In the genomic region with DNA sequence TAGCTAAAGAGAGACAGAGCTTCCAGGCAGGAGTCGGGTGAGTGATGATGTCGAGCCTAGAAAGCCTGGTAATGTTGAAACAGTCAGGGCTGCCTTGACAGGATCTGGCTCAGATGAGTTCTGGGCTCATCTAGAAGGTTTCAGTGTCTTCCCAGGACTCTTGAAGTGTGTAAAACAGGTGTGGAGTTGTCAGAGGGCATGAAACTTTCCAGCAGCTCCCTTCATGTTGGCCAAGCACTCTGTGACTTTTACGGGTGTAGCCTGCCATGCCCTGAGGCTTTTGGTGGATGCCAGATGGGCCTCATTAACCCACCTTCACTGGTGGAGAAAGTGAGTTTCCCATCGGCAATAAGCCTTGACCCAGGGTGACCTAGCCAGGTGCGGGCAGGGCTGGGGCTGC, we compare ENCODE assay signal across 24 cellular contexts.
DNase-seq lines count a peak whose midpoint lies in the region; ATAC-seq and TF ChIP-seq lines count a peak whose summit lies in the region.
"Had no signal": no experiment of that assay in that cellular context is flagged by ENCODE, and none has a peak within 500 bp of the region (broad histone marks: within the 10 kb centered on the region; RNA-seq: fewer than 3 reads in every experiment).

No MANE protein-coding gene starts in this region.

- dilution Hi-C loops in mammary epithelial cell (cut with HindIII; ENCODE audit: low sequenced_read_pairs), result no loop called here

- H3K4me3 Mint-ChIP-seq in CD4-positive, alpha-beta memory T cell, result peak overlapping the region in 3 of 8 donors; percentile 30 to 56 (median 51)
- H3K4me3 Mint-ChIP-seq: activated CD4-positive, alpha-beta T cell treated with anti-CD3 and anti-CD28 coated beads, Interleukin-2, amount 10 ng/mL, durations not matched to agents 24 days and 14 days; immature natural killer cell; stimulated activated naive CD8-positive, alpha-beta T cell treated with anti-CD3 and anti-CD28 coated beads, Interleukin-15, Interleukin-2, amounts not matched to agents 100 ng/mL and 50 ng/mL, for 24 hours had no signal

- ATAC-seq in psoas muscle, result peak; percentile 20 to 63 (median 44)
- no peak for ATAC-seq in HG03196 (IDR thresholded peaks at IDR 0.05; ENCODE audit: unreplicated experiment)
- no peak for ATAC-seq in HG03135 (IDR thresholded peaks at IDR 0.05; ENCODE audit: unreplicated experiment)
- ATAC-seq: body of pancreas, right lobe of liver had no signal

- TF ChIP-seq CTCF in HEK293 (tag by site-specific recombination; IDR thresholded peaks at IDR 0.05) (no peak), mammary epithelial cell (conservative IDR thresholded peaks at IDR 0.05 in 1 of 2, IDR thresholded peaks at IDR 0.05 in 1 of 2; ENCODE audit: extremely low read depth in 1 of 2, insufficient read depth in 1 of 2, low read depth in 1 of 2, low read length in 2 of 2) (no peak), psoas muscle (IDR thresholded peaks at IDR 0.05) (no peak)

- no peak overlapping the region for H3K4me2 ChIP-seq in mammary epithelial cell (ENCODE audit: insufficient read depth, low read depth, low read length)
- H3K4me2 ChIP-seq: KMS-11 had no signal

- no TSS peak for BruUV-seq in mammary epithelial cell (replicated peaks; lab: Mats Ljungman, UMichigan)

- POLR2A ChIA-PET in CD4-positive, alpha-beta memory T cell (lab: Charles Lee; ENCODE audit: partially characterized antibody), result interaction anchor here (0.6 to 5.0 kb wide), 9 partner anchors 10 to 117 kb away, joined by 3 to 91 read pairs (median 6); partner anchors contain the start of gene PDCD4
- POLR2A ChIA-PET in HEK293 (lab: Yijun Ruan, JAX), result no interaction called here

- H3K27ac ChIP-seq in CD4-positive, alpha-beta memory T cell (ENCODE audit: low read depth, low read length), result no peak overlapping the region
- H3K27ac ChIP-seq in HEK293 (ENCODE audit: extremely low read depth, low read depth, low read length) (no peak overlapping the region), mammary epithelial cell (ENCODE audit: insufficient read depth, low read depth, low read length) (no peak overlapping the region), psoas muscle (no peak overlapping the region)
- H3K27ac ChIP-seq: KMS-11, ovary, right lobe of liver, tibial artery had no signal

- WGBS in mammary epithelial cell (ENCODE audit: low coverage, missing lambda C conversion rate), result 48% methylated on average over 5 of the region's 5 CpGs
- WGBS in psoas muscle, 3 donors, result 31 to 62% (median 37%) methylated on average over 5 of the region's 5 CpGs

- peaks cover 0 to 2% (median 0%) of the 10 kb centered on the region in 8 donors for H3K9me3 Mint-ChIP-seq in CD4-positive, alpha-beta memory T cell
- H3K9me3 Mint-ChIP-seq: activated CD4-positive, alpha-beta T cell treated with anti-CD3 and anti-CD28 coated beads, Interleukin-2, amount 10 ng/mL, durations not matched to agents 24 days and 14 days; immature natural killer cell; naive B cell; stimulated activated naive CD8-positive, alpha-beta T cell treated with anti-CD3 and anti-CD28 coated beads, Interleukin-15, Interleukin-2, amounts not matched to agents 100 ng/mL and 50 ng/mL, for 24 hours had no signal

- in situ Hi-C loops in mammary epithelial cell (cut with MboI; ENCODE audit: low sequenced_read_pairs in 2 of 2), result no loop called here

- H3K27me3 Mint-ChIP-seq in CD4-positive, alpha-beta memory T cell, result no peaks in the 10 kb centered on the region
- H3K27me3 Mint-ChIP-seq: activated CD4-positive, alpha-beta T cell treated with anti-CD3 and anti-CD28 coated beads, Interleukin-2, amount 10 ng/mL, durations not matched to agents 24 days and 14 days; stimulated activated naive CD8-positive, alpha-beta T cell treated with anti-CD3 and anti-CD28 coated beads, Interleukin-15, Interleukin-2, amounts not matched to agents 100 ng/mL and 50 ng/mL, for 24 hours had no signal

- no peaks in the 10 kb centered on the region for H3K27me3 ChIP-seq in CD4-positive, alpha-beta memory T cell (ENCODE audit: insufficient read depth, low read length)
- H3K27me3 ChIP-seq in mammary epithelial cell (ENCODE audit: insufficient read depth, low read length), result no peaks in the 10 kb centered on the region
- H3K27me3 ChIP-seq in psoas muscle (ENCODE audit: insufficient read depth in 3 of 3, low read length in 2 of 3), result no peaks in the 10 kb centered on the region
- H3K27me3 ChIP-seq: body of pancreas, ovary, Peyer's patch, right lobe of liver, tibial artery had no signal

- H3K9me3 ChIP-seq in CD4-positive, alpha-beta memory T cell (ENCODE audit: control insufficient read depth in 1 of 2, low read length in 2 of 2), result no peaks in the 10 kb centered on the region
- H3K9me3 ChIP-seq in HEK293 (ENCODE audit: control insufficient read depth, insufficient read depth, low read depth, low read length) (no peaks in the 10 kb centered on the region), mammary epithelial cell (replicated peaks; ENCODE audit: insufficient read depth, low read length) (no peaks in the 10 kb centered on the region), psoas muscle (no peaks in the 10 kb centered on the region)
- H3K9me3 ChIP-seq: body of pancreas, ovary, Peyer's patch, right lobe of liver, tibial artery had no signal

- no peaks in the 10 kb centered on the region for H4K20me1 ChIP-seq in mammary epithelial cell (ENCODE audit: insufficient read depth, low read length)

- intact Hi-C loops in CD4-positive, alpha-beta memory T cell (cut with micrococcal nuclease), result no loop called here
- intact Hi-C loops in mammary epithelial cell (cut with micrococcal nuclease) (no loop called here), psoas muscle (cut with DNase I) (loop anchor here in 1 of 2 donors (2.0 kb wide), 1 partner anchor 88 kb away; no protein-coding TSS in a partner anchor)

- H3K4me1 Mint-ChIP-seq in CD4-positive, alpha-beta memory T cell, result peaks cover 30 to 52% (median 44%) of the 10 kb centered on the region in 4 donors

- no peak for DNase-seq in CD4-positive, alpha-beta memory T cell
- DNase-seq in mammary epithelial cell (no peak), psoas muscle (no peak), NCI-H2029 (lab: John Stamatoyannopoulos, UW) (no peak)
- DNase-seq: activated CD4-positive, alpha-beta T cell treated with anti-CD3 and anti-CD28 coated beads, Interleukin-2, amount 10 ng/mL, durations not matched to agents 24 days and 14 days; activated CD8-positive, alpha-beta memory T cell treated with anti-CD3 and anti-CD28 coated beads, Interleukin-2, amount 50 U/mL, for 48 hours; body of pancreas; DMS79 treated with DMSO at 0.1 percent for 48 hours; effector CD4-positive, alpha-beta T cell; foreskin melanocyte; hippocampal formation; immature natural killer cell; naive B cell; NCI-H510A treated with DMSO at 0.1 percent for 48 hours; ovary; Peyer's patch; right lobe of liver; T-helper 2 cell; tibial artery had no signal

- peaks cover 36% of the 10 kb centered on the region for H3K4me1 ChIP-seq in CD4-positive, alpha-beta memory T cell (ENCODE audit: insufficient read depth, low read length)
- H3K4me1 ChIP-seq in HEK293 (ENCODE audit: control insufficient read depth, insufficient read depth, low read length) (peaks cover 12% of the 10 kb centered on the region), mammary epithelial cell (ENCODE audit: insufficient read depth, low read length) (peaks cover 14% of the 10 kb centered on the region), psoas muscle (peaks cover 16% of the 10 kb centered on the region)

- no peak overlapping the region for H3K4me3 ChIP-seq in CD4-positive, alpha-beta memory T cell (ENCODE audit: low read length in 2 of 2)
- H3K4me3 ChIP-seq in HEK293 (ENCODE audit: low read depth, low read length) (no peak overlapping the region), mammary epithelial cell (replicated peaks in 1 of 3; ENCODE audit: insufficient read depth in 1 of 3, low read depth in 2 of 3, low read length in 3 of 3) (no peak overlapping the region), psoas muscle (no peak overlapping the region)
- H3K4me3 ChIP-seq: body of pancreas, ovary, Peyer's patch, right lobe of liver, tibial artery had no signal

- no peak overlapping the region for H3K9ac ChIP-seq in mammary epithelial cell (ENCODE audit: insufficient read depth, low read length)
- H3K9ac ChIP-seq: KMS-11 had no signal

- peak overlapping the region; percentile 18 for H2AFZ ChIP-seq in mammary epithelial cell (ENCODE audit: low read depth, low read length)

- CTCF ChIA-PET in CD4-positive, alpha-beta memory T cell (lab: Charles Lee; ENCODE audit: partially characterized antibody), result interaction anchor here (0.7 to 3.8 kb wide), 7 partner anchors 15 to 77 kb away, joined by 3 to 59 read pairs (median 7); no protein-coding TSS in a partner anchor
- CTCF ChIA-PET in HEK293 (lab: Yijun Ruan, JAX) (interaction anchor here (1.2 kb wide), 1 partner anchor 21 kb away, joined by 3 read pairs; no protein-coding TSS in a partner anchor), mammary epithelial cell (lab: Charles Lee; ENCODE audit: low non-redundant PET) (no interaction called here)

- no peaks in the 10 kb centered on the region for H3K36me3 ChIP-seq in CD4-positive, alpha-beta memory T cell (ENCODE audit: insufficient read depth, low read length)
- H3K36me3 ChIP-seq in HEK293 (ENCODE audit: control insufficient read depth in 2 of 2, insufficient read depth in 1 of 2, low read length in 2 of 2) (peaks cover 0 to 10% of the 10 kb centered on the region in 2 experiments; a peak in 2 of 3 replicates), mammary epithelial cell (ENCODE audit: insufficient read depth, low read length) (no peaks in the 10 kb centered on the region), psoas muscle (ENCODE audit: insufficient read depth in 1 of 2, low read depth in 1 of 2) (peaks cover 0 to 35% of the 10 kb centered on the region in 2 donors)
- H3K36me3 ChIP-seq: ovary, Peyer's patch, right lobe of liver, tibial artery had no signal

- H3K79me2 ChIP-seq in mammary epithelial cell (ENCODE audit: insufficient read depth, low read length), result no peaks in the 10 kb centered on the region

- no peaks in the 10 kb centered on the region for H3K36me3 Mint-ChIP-seq in CD4-positive, alpha-beta memory T cell
- H3K36me3 Mint-ChIP-seq: naive B cell had no signal

- H3K27ac Mint-ChIP-seq in CD4-positive, alpha-beta memory T cell, result peak overlapping the region in 6 of 7 donors; percentile 16 to 98 (median 78)
- H3K27ac Mint-ChIP-seq: stimulated activated naive CD8-positive, alpha-beta T cell treated with anti-CD3 and anti-CD28 coated beads, Interleukin-15, Interleukin-2, amounts not matched to agents 100 ng/mL and 50 ng/mL, for 24 hours had no signal

TF ChIP-seq in HEK293, 187 proteins besides CTCF, POLR2A, EP300 and RAD21:
- no peak for TF ChIP-seq OSR2 (tag by site-specific recombination; IDR thresholded peaks at IDR 0.05)
- TF ChIP-seq PRDM1 (tag by site-specific recombination; IDR thresholded peaks at IDR 0.05), result 0 out of 2 replicates have a peak, but pooled peaks have one; percentile 30
- no peak for TF ChIP-seq ZNF747 (tag by site-specific recombination; IDR thresholded peaks at IDR 0.05)
- TF ChIP-seq ZNF629 (tag by site-specific recombination; IDR thresholded peaks at IDR 0.05), result no peak
- peak; percentile 74 for TF ChIP-seq ZBTB48 (tag by site-specific recombination; IDR thresholded peaks at IDR 0.05)
TF ChIP-seq in HEK293: peak in this region for 2.

Comparison
In these comparisons a context has a peak if more than half of its experiments do, and no peak if none do; other contexts are left out.
1. ATAC-seq: peak in psoas muscle (4 of 4); none in HG03196 (single experiment) and HG03135 (single experiment).